18 cellular contexts compared by ENCODE assay signal in the genomic region with DNA sequence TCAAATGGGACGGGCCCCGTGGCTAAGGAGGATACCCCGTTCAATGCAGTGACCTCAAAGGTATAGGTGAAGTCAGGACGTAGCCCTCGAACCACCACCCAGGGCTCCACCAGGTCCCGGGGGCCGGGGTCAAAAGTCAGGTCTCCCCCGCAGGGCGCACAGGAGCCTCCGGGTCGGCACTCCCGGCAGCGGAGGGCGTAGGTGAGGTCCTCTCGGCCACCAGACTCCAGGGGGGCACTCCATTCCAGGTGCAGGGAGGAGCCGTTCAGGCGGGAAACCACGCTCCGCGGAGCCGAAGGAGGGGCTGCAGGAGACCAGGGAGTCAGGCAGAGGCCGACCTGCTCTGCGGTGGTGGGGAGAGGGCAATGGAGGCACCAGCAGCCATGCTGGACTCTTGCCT.
"Had no signal": no experiment of that assay in that cellular context is flagged by ENCODE, and none has a peak within 500 bp of the region (broad histone marks: within the 10 kb centered on the region; RNA-seq: fewer than 3 reads in every experiment).

No MANE protein-coding gene starts in this region.

- H3K4me1 ChIP-seq: tibial artery, upper lobe of right lung had no signal

- ATAC-seq: esophagus mucosa; left lobe of liver; naive thymus-derived CD8-positive, alpha-beta T cell; sciatic nerve; stimulated activated memory B cell treated with anti-CD40 and anti-IgM and Interleukin-4, amounts not matched to agents 10 μg/mL and 1 μg/mL and 100 μg/mL, for 72 hours; upper lobe of right lung had no signal

- H3K27ac Mint-ChIP-seq: stimulated activated memory B cell treated with anti-CD40 and anti-IgM and Interleukin-4, amounts not matched to agents 10 μg/mL and 1 μg/mL and 100 μg/mL, for 72 hours; stimulated activated naive CD8-positive, alpha-beta T cell treated with anti-CD3 and anti-CD28 coated beads, Interleukin-15, Interleukin-2, amounts not matched to agents 100 ng/mL and 50 ng/mL, for 24 hours had no signal

- H3K4me1 Mint-ChIP-seq: naive thymus-derived CD8-positive, alpha-beta T cell; stimulated activated memory B cell treated with anti-CD40 and anti-IgM and Interleukin-4, amounts not matched to agents 10 μg/mL and 1 μg/mL and 100 μg/mL, for 72 hours had no signal

- H3K9me3 ChIP-seq: heart right ventricle, spleen, tibial artery, upper lobe of right lung, vagina had no signal

- DNase-seq: effector CD4-positive, alpha-beta T cell; heart right ventricle; hypothalamus; mammary epithelial cell; naive thymus-derived CD8-positive, alpha-beta T cell; posterior cingulate gyrus; spleen; stimulated activated CD4-positive, alpha-beta T cell treated with anti-CD3 and anti-CD28 coated beads, Interleukin-15, amount 100 ng/mL, for 24 hours; stimulated activated CD4-positive, alpha-beta T cell treated with anti-CD3 and anti-CD28 coated beads, Interleukin-1b, Interleukin-23, amount 100 ng/mL, for 48 hours; stimulated activated CD4-positive, alpha-beta T cell treated with anti-CD3 and anti-CD28 coated beads, Interleukin-4, amount 100 ng/mL, for 24 hours; tibial artery; upper lobe of right lung had no signal

- H3K27me3 ChIP-seq: heart right ventricle, upper lobe of right lung, vagina had no signal

- H3K9me3 Mint-ChIP-seq: naive thymus-derived CD8-positive, alpha-beta T cell; stimulated activated memory B cell treated with anti-CD40 and anti-IgM and Interleukin-4, amounts not matched to agents 10 μg/mL and 1 μg/mL and 100 μg/mL, for 72 hours; stimulated activated naive CD8-positive, alpha-beta T cell treated with anti-CD3 and anti-CD28 coated beads, Interleukin-15, Interleukin-2, amounts not matched to agents 100 ng/mL and 50 ng/mL, for 24 hours had no signal

- H3K27ac ChIP-seq: heart right ventricle, tibial artery, upper lobe of right lung, vagina had no signal

- H3K36me3 Mint-ChIP-seq: stimulated activated memory B cell treated with anti-CD40 and anti-IgM and Interleukin-4, amounts not matched to agents 10 μg/mL and 1 μg/mL and 100 μg/mL, for 72 hours had no signal

- H3K4me3 ChIP-seq: heart right ventricle, spleen, tibial artery, upper lobe of right lung, vagina had no signal

- H3K4me3 Mint-ChIP-seq: naive thymus-derived CD8-positive, alpha-beta T cell; stimulated activated memory B cell treated with anti-CD40 and anti-IgM and Interleukin-4, amounts not matched to agents 10 μg/mL and 1 μg/mL and 100 μg/mL, for 72 hours; stimulated activated naive CD8-positive, alpha-beta T cell treated with anti-CD3 and anti-CD28 coated beads, Interleukin-15, Interleukin-2, amounts not matched to agents 100 ng/mL and 50 ng/mL, for 24 hours had no signal
